1 cellular context compared by ENCODE assay signal in genomic region chr12:55729592-55730446, GRCh38.
TF ChIP-seq lines count a peak whose summit lies in the region.

No MANE protein-coding gene starts in this region.

TF ChIP-seq in K562, 482 proteins besides CTCF, POLR2A, EP300 and RAD21 (continues in another document):
- TF ChIP-seq ZHX1 (conservative IDR thresholded peaks at IDR 0.05; ENCODE audit: low read length) (no peak), GABPB1 (CRISPR knock-in tag; IDR thresholded peaks at IDR 0.05) (0 out of 2 replicates have a peak, but pooled peaks have one; percentile 56), POLR2B (IDR thresholded peaks at IDR 0.05; ENCODE audit: low read depth, partially characterized antibody) (peak; percentile 49), ATF7 (IDR thresholded peaks at IDR 0.05) (no peak), ZNF384 (IDR thresholded peaks at IDR 0.05; ENCODE audit: low read depth, low read length) (no peak), THRA (IDR thresholded peaks at IDR 0.05) (no peak), L3MBTL2 (IDR thresholded peaks at IDR 0.05) (peak; percentile 60; the same call in 1 of the 2 replicates), FOXJ2 (tag; IDR thresholded peaks at IDR 0.05) (no peak), ARID2 (IDR thresholded peaks at IDR 0.05) (no peak), SP1 (CRISPR knock-in tag; IDR thresholded peaks at IDR 0.05) (peak; percentile 39; the same call in 1 of the 2 replicates), HSF4 (CRISPR knock-in tag; IDR thresholded peaks at IDR 0.05; ENCODE audit: borderline replicate concordance) (no peak), NFATC3 (IDR thresholded peaks at IDR 0.05) (no peak), HLTF (IDR thresholded peaks at IDR 0.05) (no peak), ETV1 (tag; conservative IDR thresholded peaks at IDR 0.05; ENCODE audit: low read depth) (no peak), KLF6 (CRISPR knock-in tag; IDR thresholded peaks at IDR 0.05; ENCODE audit: borderline replicate concordance) (no peak), DACH1 (IDR thresholded peaks at IDR 0.05; ENCODE audit: partially characterized antibody) (no peak), TAF1 (IDR thresholded peaks at IDR 0.05; ENCODE audit: control insufficient read depth, extremely low read depth, insufficient read depth, low read length, severe bottlenecking) (peak; percentile 22), ARNT (IDR thresholded peaks at IDR 0.05) (0 out of 4 replicates have a peak, but pooled peaks of 1 of the 2 experiments have one; percentile 3), YY1 (IDR thresholded peaks at IDR 0.05; ENCODE audit: borderline replicate concordance in 1 of 3, control insufficient read depth in 1 of 3, extremely low read depth in 1 of 3, insufficient read depth in 3 of 3, insufficient read length in 1 of 3, insufficient replicate concordance in 2 of 3, low read depth in 1 of 3, low read length in 2 of 3) (peak in 1 of 3 experiments; percentile 66), OTX1 (CRISPR knock-in tag; IDR thresholded peaks at IDR 0.05) (no peak), YBX1 (IDR thresholded peaks at IDR 0.05) (no peak), ZNF695 (CRISPR knock-in tag; IDR thresholded peaks at IDR 0.05) (no peak), TBL1XR1 (IDR thresholded peaks at IDR 0.05; ENCODE audit: low read length in 2 of 2) (0 out of 4 replicates have a peak, but pooled peaks have one; percentile 8 to 26), TEAD2 (tag; IDR thresholded peaks at IDR 0.05) (no peak), SRF (CRISPR knock-in tag; IDR thresholded peaks at IDR 0.05) (peak in 1 of 2 experiments; percentile 65; a peak in 1 of 4 replicates), GABPA (tag; conservative IDR thresholded peaks at IDR 0.05; ENCODE audit: low read depth) (no peak), TGIF2 (CRISPR knock-in tag; IDR thresholded peaks at IDR 0.05) (no peak), ZNF140 (CRISPR knock-in tag; IDR thresholded peaks at IDR 0.05) (no peak), UBTF (IDR thresholded peaks at IDR 0.05; ENCODE audit: borderline replicate concordance in 1 of 2, low read depth in 2 of 2, low read length in 2 of 2) (0 out of 4 replicates have a peak, but pooled peaks of 1 of the 2 experiments have one; percentile 15), MYC (IDR thresholded peaks at IDR 0.05; ENCODE audit: low read depth, low read length) (no peak), MYC (CRISPR knock-in tag; IDR thresholded peaks at IDR 0.05; ENCODE audit: borderline replicate concordance, low read depth) (no peak), NFIC (IDR thresholded peaks at IDR 0.05) (no peak), HMGN3 (IDR thresholded peaks at IDR 0.05; ENCODE audit: borderline replicate concordance, extremely low read depth, insufficient read length, low read depth, low read length) (no peak), NFRKB (IDR thresholded peaks at IDR 0.05; ENCODE audit: low read depth) (peak; percentile 17; the same call in 1 of the 2 replicates), ZNF124 (CRISPR knock-in tag; IDR thresholded peaks at IDR 0.05) (no peak), FUS (optimal IDR thresholded peaks at IDR 0.05; ENCODE audit: low read depth, low read length) (no peak), TAF7 (tag; IDR thresholded peaks at IDR 0.05) (no peak), PRMT5 (CRISPR knock-in tag; IDR thresholded peaks at IDR 0.05) (no peak), TCF15 (CRISPR knock-in tag; IDR thresholded peaks at IDR 0.05) (no peak), ZFP36 (IDR thresholded peaks at IDR 0.05; ENCODE audit: low read depth, low read length, partially characterized antibody) (no peak), MED1 (CRISPR knock-in tag; IDR thresholded peaks at IDR 0.05; ENCODE audit: borderline replicate concordance) (no peak), ZBTB2 (IDR thresholded peaks at IDR 0.05) (no peak), ZNF583 (CRISPR knock-in tag; IDR thresholded peaks at IDR 0.05) (no peak), ZNF740 (CRISPR knock-in tag; IDR thresholded peaks at IDR 0.05) (0 out of 2 replicates have a peak, but pooled peaks have one; percentile 34), ZNF740 (tag; IDR thresholded peaks at IDR 0.05) (no peak), E2F6 (IDR thresholded peaks at IDR 0.05; ENCODE audit: borderline replicate concordance in 1 of 2, extremely low read depth in 1 of 2, insufficient read depth in 1 of 2, insufficient read length in 1 of 2, low read depth in 1 of 2, low read length in 1 of 2, poor library complexity in 1 of 2, severe bottlenecking in 1 of 2) (peak in 1 of 2 experiments; percentile 60), RCOR1 (IDR thresholded peaks at IDR 0.05; ENCODE audit: borderline replicate concordance in 1 of 2, low read depth in 2 of 2, low read length in 2 of 2) (peak in 1 of 2 experiments; percentile 67; a peak in 2 of 4 replicates), CREB1 (IDR thresholded peaks at IDR 0.05) (peak; percentile 33; the same call in 1 of the 2 replicates), CREB1 (CRISPR knock-in tag; IDR thresholded peaks at IDR 0.05) (0 out of 2 replicates have a peak, but pooled peaks have one; percentile 17), ZBTB33 (CRISPR knock-in tag; IDR thresholded peaks at IDR 0.05) (no peak)
